ENCODE assay signal across 12 cellular contexts in genomic region chr2:55585451-55586079, GRCh38. TPM values are rescaled to one million over a fixed set of nuclear protein-coding genes. Genes with fewer than 3 reads are reported as not detected.
DNase-seq lines count a peak whose midpoint lies in the region; ATAC-seq and TF ChIP-seq lines count a peak whose summit lies in the region.
"Had no signal": no experiment of that assay in that cellular context is flagged by ENCODE, and none has a peak within 500 bp of the region (broad histone marks: within the 10 kb centered on the region; RNA-seq: fewer than 3 reads in every experiment).

No MANE protein-coding gene starts in this region.

- intact Hi-C loops in HCT116 (cut with micrococcal nuclease): no loop called here
- intact Hi-C loops in left ventricle myocardium superior (cut with micrococcal nuclease): no loop called here

- POLR2A ChIA-PET in HCT116 (lab: Charles Lee): no interaction called here

- peak overlapping the region; percentile 5 for H3K27ac Mint-ChIP-seq in activated T-helper 17 cell treated with anti-CD3 and anti-CD28 coated beads, Interleukin-2, amount 50 U/mL, for 72 hours
- H3K27ac Mint-ChIP-seq: nephron had no signal

- TF ChIP-seq POLR2A in HCT116 (IDR thresholded peaks at IDR 0.05; ENCODE audit: borderline replicate concordance, extremely low read depth, insufficient read depth, insufficient read length): no peak

- H3K9me3 ChIP-seq in HCT116 (ENCODE audit: control insufficient read depth in 1 of 2, insufficient read depth in 1 of 2, low read depth in 1 of 2, low read length in 2 of 2): no peaks in the 10 kb centered on the region

- peaks cover 6% of the 10 kb centered on the region for H3K4me1 Mint-ChIP-seq in activated T-helper 17 cell treated with anti-CD3 and anti-CD28 coated beads, Interleukin-2, amount 50 U/mL, for 72 hours
- H3K4me1 Mint-ChIP-seq: nephron had no signal

- peaks cover 2% of the 10 kb centered on the region; the same call in 1 of the 2 replicates for H3K79me2 ChIP-seq in HCT116 (ENCODE audit: insufficient read depth, low read length)

- DNase-seq in AG09309 (ENCODE audit: low read depth) (peak; percentile 27), HCT116 (ENCODE audit: low read depth, low spot score) (no peak), hepatic stellate cell (ENCODE audit: low spot score) (peak; percentile 24), left ventricle myocardium superior (no peak), occipital lobe (lab: John Stamatoyannopoulos, UW) (no peak), COLO668 (lab: John Stamatoyannopoulos, UW; ENCODE audit: unreplicated experiment) (no peak)
- DNase-seq: DND-41, head of caudate nucleus, NCI-H69 had no signal

- TF ChIP-seq RAD21 in HCT116 (IDR thresholded peaks at IDR 0.05; ENCODE audit: low read depth): no peak

- H3K9me2 ChIP-seq in HCT116 (ENCODE audit: insufficient read depth): no peaks in the 10 kb centered on the region

- H3K4me3 ChIP-seq in AG09309 (ENCODE audit: control insufficient read depth, low read depth, low read length) (no peak overlapping the region), HCT116 (replicated peaks in 1 of 2; ENCODE audit: low read depth in 1 of 2, low read length in 2 of 2) (no peak overlapping the region)

- ATAC-seq in HCT116 (no peak), left ventricle myocardium superior (no peak), HG03521 (IDR thresholded peaks at IDR 0.05; ENCODE audit: unreplicated experiment) (no peak)
- peak; percentile 47 for ATAC-seq in activated T-helper 17 cell treated with anti-CD3 and anti-CD28 coated beads, Interleukin-2, amount 50 U/mL, for 72 hours (replicated peaks)

- no peaks in the 10 kb centered on the region for H3K27me3 ChIP-seq in HCT116 (ENCODE audit: insufficient read depth, low read length)

- no TSS peak for BruUV-seq in HCT116 (replicated peaks; lab: Mats Ljungman, UMichigan)

- peaks cover 2 to 10% of the 10 kb centered on the region in 2 experiments; a peak in 3 of 4 replicates for H3K4me1 ChIP-seq in HCT116 (ENCODE audit: control insufficient read depth in 1 of 2, insufficient read depth in 2 of 2, low read length in 2 of 2)

- no peaks in the 10 kb centered on the region for H4K20me1 ChIP-seq in HCT116 (ENCODE audit: insufficient read depth)

- peaks cover 90% of the 10 kb centered on the region for H3K36me3 Mint-ChIP-seq in activated T-helper 17 cell treated with anti-CD3 and anti-CD28 coated beads, Interleukin-2, amount 50 U/mL, for 72 hours (ENCODE audit: low read depth)

- H3K4me2 ChIP-seq in HCT116 (ENCODE audit: low read length): peak overlapping the region; percentile 18; the same call in 1 of the 2 replicates

- no peaks in the 10 kb centered on the region for H3K27me3 Mint-ChIP-seq in activated T-helper 17 cell treated with anti-CD3 and anti-CD28 coated beads, Interleukin-2, amount 50 U/mL, for 72 hours

- RAD21 ChIA-PET in HCT116 (lab: Charles Lee; ENCODE audit: low non-redundant PET in 1 of 2, low total read pairs in 2 of 2, uncharacterized antibody in 2 of 2, unreplicated experiment in 2 of 2): no interaction called here

- no peak overlapping the region for H3K27ac ChIP-seq in HCT116 (ENCODE audit: low read depth, low read length)

- H3K9me3 Mint-ChIP-seq in activated T-helper 17 cell treated with anti-CD3 and anti-CD28 coated beads, Interleukin-2, amount 50 U/mL, for 72 hours: no peaks in the 10 kb centered on the region
- H3K9me3 Mint-ChIP-seq: nephron had no signal

- CTCF ChIA-PET in HCT116 (lab: Charles Lee): no interaction called here

- H3K9ac ChIP-seq in HCT116 (ENCODE audit: low read length): no peak overlapping the region

- H3K36me3 ChIP-seq in HCT116 (ENCODE audit: control insufficient read depth in 1 of 2, insufficient read depth in 2 of 2, low read length in 2 of 2): peaks cover 0 to 6% of the 10 kb centered on the region in 2 experiments; a peak in 1 of 4 replicates

- H2AFZ ChIP-seq in HCT116 (ENCODE audit: low read depth, low read length, poor library complexity, severe bottlenecking): no peak overlapping the region

- no peak overlapping the region for H3K4me3 Mint-ChIP-seq in activated T-helper 17 cell treated with anti-CD3 and anti-CD28 coated beads, Interleukin-2, amount 50 U/mL, for 72 hours
- H3K4me3 Mint-ChIP-seq: nephron had no signal

- TF ChIP-seq CTCF in AG09309 (IDR thresholded peaks at IDR 0.05; ENCODE audit: control insufficient read depth, insufficient read depth, low read depth, low read length, missing control alignments): no peak
- no peak for TF ChIP-seq CTCF in HCT116 (IDR thresholded peaks at IDR 0.05 in 2 of 3, conservative IDR thresholded peaks at IDR 0.05 in 1 of 3; ENCODE audit: borderline replicate concordance in 1 of 3, insufficient read depth in 1 of 3, low read depth in 2 of 3, low read length in 2 of 3)

TF ChIP-seq in HCT116, 20 proteins besides CTCF, POLR2A, EP300 and RAD21:
- TF ChIP-seq CEBPB (IDR thresholded peaks at IDR 0.05; ENCODE audit: low read depth) (peak; percentile 58), FOSL1 (IDR thresholded peaks at IDR 0.05; ENCODE audit: low read depth) (peak; percentile 37; the same call in 1 of the 2 replicates), SIN3A (IDR thresholded peaks at IDR 0.05; ENCODE audit: low read depth) (no peak), SP1 (IDR thresholded peaks at IDR 0.05; ENCODE audit: low read depth) (no peak), ELF1 (IDR thresholded peaks at IDR 0.05; ENCODE audit: borderline replicate concordance, low read depth) (no peak), JUND (IDR thresholded peaks at IDR 0.05) (no peak)

RNA-seq across cellular contexts. Expression of gene PPP4R3B, which starts 31.9 kb away (rescaled TPM):
- total RNA-seq in HCT116 (2021; ENCODE audit: unreplicated experiment): 40.8 TPM
- polyA plus RNA-seq in HCT116 (2012): 11.8 and 14.1 TPM in 2 replicates
- total RNA-seq in activated T-helper 17 cell treated with anti-CD3 and anti-CD28 coated beads, Interleukin-2, amount 50 U/mL, for 72 hours: 10 to 100 TPM; 79.0 to 83.9 TPM
- total RNA-seq in left ventricle myocardium superior: 30.3 TPM
- total RNA-seq in occipital lobe: 120 TPM

Comparison
In these comparisons a context has a peak if more than half of its experiments do, and no peak if none do; other contexts are left out.
1. DNase-seq: peak in AG09309 (single experiment) and hepatic stellate cell (single experiment); none in HCT116 (single experiment), left ventricle myocardium superior (single experiment), occipital lobe (single experiment) and COLO668 (single experiment).